ENCODE assay signal across 2 cellular contexts in the genomic region with DNA sequence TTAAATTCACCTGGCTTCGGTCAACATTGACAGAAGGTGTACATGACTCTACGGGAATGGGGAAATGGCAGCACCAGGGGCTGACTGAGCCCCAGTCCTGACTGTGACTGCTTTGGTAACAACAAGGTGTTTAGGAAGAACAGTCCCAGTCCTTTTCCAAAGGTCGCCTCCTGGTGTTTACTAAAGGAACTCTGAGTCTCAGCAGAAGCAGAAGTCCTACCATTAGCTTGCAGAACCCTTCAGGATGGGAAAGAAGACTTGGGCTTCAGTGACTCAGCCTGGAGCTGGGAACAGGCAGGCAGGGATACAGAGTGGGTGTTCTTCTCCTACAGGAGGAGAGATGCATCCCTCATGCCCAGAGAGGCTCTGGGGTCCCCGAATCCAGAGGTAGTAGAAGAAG.
TF ChIP-seq lines count a peak whose summit lies in the region.

No MANE protein-coding gene starts in this region.

TF ChIP-seq in SK-N-SH, 30 proteins besides CTCF, POLR2A, EP300 and RAD21 (continued from another document):
- TF ChIP-seq, protein P1, sequence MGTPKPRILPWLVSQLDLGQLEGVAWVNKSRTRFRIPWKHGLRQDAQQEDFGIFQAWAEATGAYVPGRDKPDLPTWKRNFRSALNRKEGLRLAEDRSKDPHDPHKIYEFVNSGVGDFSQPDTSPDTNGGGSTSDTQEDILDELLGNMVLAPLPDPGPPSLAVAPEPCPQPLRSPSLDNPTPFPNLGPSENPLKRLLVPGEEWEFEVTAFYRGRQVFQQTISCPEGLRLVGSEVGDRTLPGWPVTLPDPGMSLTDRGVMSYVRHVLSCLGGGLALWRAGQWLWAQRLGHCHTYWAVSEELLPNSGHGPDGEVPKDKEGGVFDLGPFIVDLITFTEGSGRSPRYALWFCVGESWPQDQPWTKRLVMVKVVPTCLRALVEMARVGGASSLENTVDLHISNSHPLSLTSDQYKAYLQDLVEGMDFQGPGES (IDR thresholded peaks at IDR 0.05; ENCODE audit: low read depth, low read length) = no peak
- TF ChIP-seq POLR2AphosphoS5 (IDR thresholded peaks at IDR 0.05; ENCODE audit: low read depth, low read length) (no peak), FOXM1 (IDR thresholded peaks at IDR 0.05; ENCODE audit: low read depth) (no peak), GATA2 (CRISPR knock-in tag; IDR thresholded peaks at IDR 0.05) (no peak), TEAD4 (IDR thresholded peaks at IDR 0.05; ENCODE audit: borderline replicate concordance, insufficient read depth) (no peak), TAF1 (IDR thresholded peaks at IDR 0.05; ENCODE audit: borderline replicate concordance, low read depth, low read length) (no peak), RCOR1 (IDR thresholded peaks at IDR 0.05; ENCODE audit: low read length) (no peak)

TF ChIP-seq in SK-N-SH treated with all-trans-retinoic acid at 6 μM for 48 hours, 23 proteins besides CTCF, POLR2A, EP300 and RAD21 (continued from another document):
- no peak for TF ChIP-seq TCF4 (CRISPR knock-in tag; IDR thresholded peaks at IDR 0.05; ENCODE audit: borderline replicate concordance)
- TF ChIP-seq ARNTL (CRISPR knock-in tag; IDR thresholded peaks at IDR 0.05; ENCODE audit: borderline replicate concordance, low read depth) = no peak
- TF ChIP-seq PPARA (CRISPR knock-in tag; IDR thresholded peaks at IDR 0.05; ENCODE audit: borderline replicate concordance) = no peak
- TF ChIP-seq, protein P2, sequence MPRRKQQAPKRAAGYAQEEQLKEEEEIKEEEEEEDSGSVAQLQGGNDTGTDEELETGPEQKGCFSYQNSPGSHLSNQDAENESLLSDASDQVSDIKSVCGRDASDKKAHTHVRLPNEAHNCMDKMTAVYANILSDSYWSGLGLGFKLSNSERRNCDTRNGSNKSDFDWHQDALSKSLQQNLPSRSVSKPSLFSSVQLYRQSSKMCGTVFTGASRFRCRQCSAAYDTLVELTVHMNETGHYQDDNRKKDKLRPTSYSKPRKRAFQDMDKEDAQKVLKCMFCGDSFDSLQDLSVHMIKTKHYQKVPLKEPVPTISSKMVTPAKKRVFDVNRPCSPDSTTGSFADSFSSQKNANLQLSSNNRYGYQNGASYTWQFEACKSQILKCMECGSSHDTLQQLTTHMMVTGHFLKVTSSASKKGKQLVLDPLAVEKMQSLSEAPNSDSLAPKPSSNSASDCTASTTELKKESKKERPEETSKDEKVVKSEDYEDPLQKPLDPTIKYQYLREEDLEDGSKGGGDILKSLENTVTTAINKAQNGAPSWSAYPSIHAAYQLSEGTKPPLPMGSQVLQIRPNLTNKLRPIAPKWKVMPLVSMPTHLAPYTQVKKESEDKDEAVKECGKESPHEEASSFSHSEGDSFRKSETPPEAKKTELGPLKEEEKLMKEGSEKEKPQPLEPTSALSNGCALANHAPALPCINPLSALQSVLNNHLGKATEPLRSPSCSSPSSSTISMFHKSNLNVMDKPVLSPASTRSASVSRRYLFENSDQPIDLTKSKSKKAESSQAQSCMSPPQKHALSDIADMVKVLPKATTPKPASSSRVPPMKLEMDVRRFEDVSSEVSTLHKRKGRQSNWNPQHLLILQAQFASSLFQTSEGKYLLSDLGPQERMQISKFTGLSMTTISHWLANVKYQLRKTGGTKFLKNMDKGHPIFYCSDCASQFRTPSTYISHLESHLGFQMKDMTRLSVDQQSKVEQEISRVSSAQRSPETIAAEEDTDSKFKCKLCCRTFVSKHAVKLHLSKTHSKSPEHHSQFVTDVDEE (CRISPR knock-in tag; IDR thresholded peaks at IDR 0.05) = no peak
- TF ChIP-seq, protein P3, sequence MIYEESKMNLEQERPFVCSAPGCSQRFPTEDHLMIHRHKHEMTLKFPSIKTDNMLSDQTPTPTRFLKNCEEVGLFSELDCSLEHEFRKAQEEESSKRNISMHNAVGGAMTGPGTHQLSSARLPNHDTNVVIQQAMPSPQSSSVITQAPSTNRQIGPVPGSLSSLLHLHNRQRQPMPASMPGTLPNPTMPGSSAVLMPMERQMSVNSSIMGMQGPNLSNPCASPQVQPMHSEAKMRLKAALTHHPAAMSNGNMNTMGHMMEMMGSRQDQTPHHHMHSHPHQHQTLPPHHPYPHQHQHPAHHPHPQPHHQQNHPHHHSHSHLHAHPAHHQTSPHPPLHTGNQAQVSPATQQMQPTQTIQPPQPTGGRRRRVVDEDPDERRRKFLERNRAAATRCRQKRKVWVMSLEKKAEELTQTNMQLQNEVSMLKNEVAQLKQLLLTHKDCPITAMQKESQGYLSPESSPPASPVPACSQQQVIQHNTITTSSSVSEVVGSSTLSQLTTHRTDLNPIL (CRISPR knock-in tag; IDR thresholded peaks at IDR 0.05; ENCODE audit: low read depth) = no peak
- no peak for TF ChIP-seq ZNF565 (CRISPR knock-in tag; conservative IDR thresholded peaks at IDR 0.05; ENCODE audit: low read depth)
- TF ChIP-seq ZNF70 (CRISPR knock-in tag; IDR thresholded peaks at IDR 0.05) = no peak
